ENCODE assay signal across 16 cellular contexts in genomic region chr4:95701500-95701899, GRCh38.
DNase-seq lines count a peak whose midpoint lies in the region; ATAC-seq and TF ChIP-seq lines count a peak whose summit lies in the region.
"Had no signal": no experiment of that assay in that cellular context is flagged by ENCODE, and none has a peak within 500 bp of the region (broad histone marks: within the 10 kb centered on the region; RNA-seq: fewer than 3 reads in every experiment).

No MANE protein-coding gene starts in this region.

- H3K36me3 ChIP-seq in right atrium auricular region: no peaks in the 10 kb centered on the region
- H3K36me3 ChIP-seq: transverse colon had no signal

- TF ChIP-seq POLR2A in lower leg skin (IDR thresholded peaks at IDR 0.05): no peak

- TF ChIP-seq CTCF in right atrium auricular region (IDR thresholded peaks at IDR 0.05) (no peak), epithelial cell of proximal tubule (conservative IDR thresholded peaks at IDR 0.05; ENCODE audit: low read depth, low read length) (no peak), lower leg skin (IDR thresholded peaks at IDR 0.05) (no peak)

- no peaks in the 10 kb centered on the region for H3K9me3 ChIP-seq in right atrium auricular region
- H3K9me3 ChIP-seq: A549, transverse colon had no signal

- 24 to 27% methylated on average over 4 of the region's 4 CpGs for WGBS in lower leg skin, 2 donors

- H3K27ac ChIP-seq in right atrium auricular region: peak overlapping the region in 1 of 2 donors; percentile 15
- H3K27ac ChIP-seq: A549 had no signal

- DNase-seq in Right ventricle myocardium inferior (ENCODE audit: missing footprints) (no peak), right atrium auricular region (ENCODE audit: low spot score) (no peak), epithelial cell of proximal tubule (ENCODE audit: low read depth) (peak; percentile 46), myocyte (ENCODE audit: low read depth) (peak; percentile 74), lower leg skin (ENCODE audit: low spot score in 2 of 2) (no peak), OCI-M2 (lab: John Stamatoyannopoulos, UW; ENCODE audit: unreplicated experiment) (no peak)
- DNase-seq in activated naive CD4-positive, alpha-beta T cell (lab: John Stamatoyannopoulos, UW): no peak
- no peak for DNase-seq in activated CD8-positive, alpha-beta memory T cell treated with anti-CD3 and anti-CD28 coated beads, Interleukin-2, amount 50 U/mL, for 4 hours
- DNase-seq: activated naive CD8-positive, alpha-beta T cell treated with anti-CD3 and anti-CD28 coated beads for 36 hours; activated T-cell treated with anti-CD3 and anti-CD28 coated beads for 4 hours; CD4-positive, CD25-positive, alpha-beta regulatory T cell; NCI-H2029 treated with DMSO at 0.1 percent for 48 hours; transverse colon had no signal

- intact Hi-C loops in Right ventricle myocardium inferior (cut with DNase I): no loop called here
- intact Hi-C loops in lower leg skin (cut with DNase I; ENCODE audit: low total_unique reads): no loop called here

- H3K4me1 ChIP-seq in right atrium auricular region: no peaks in the 10 kb centered on the region
- H3K4me1 ChIP-seq: A549, transverse colon had no signal

- no peaks in the 10 kb centered on the region for H3K27me3 ChIP-seq in right atrium auricular region
- H3K27me3 ChIP-seq: transverse colon had no signal

- H3K4me3 ChIP-seq in right atrium auricular region (no peak overlapping the region), epithelial cell of proximal tubule (ENCODE audit: low read depth, low read length) (no peak overlapping the region), lower leg skin (ENCODE audit: low read depth, poor library complexity, severe bottlenecking) (no peak overlapping the region)
- H3K4me3 ChIP-seq: A549, GM12878, transverse colon had no signal

- peak; percentile 75 for ATAC-seq in Right ventricle myocardium inferior
- ATAC-seq: A549, esophagus mucosa, GM12878 had no signal

Comparison
In these comparisons a context has a peak if more than half of its experiments do, and no peak if none do; other contexts are left out.
1. DNase-seq: peak in epithelial cell of proximal tubule (single experiment) and myocyte (single experiment); none in Right ventricle myocardium inferior (single experiment), right atrium auricular region (single experiment), lower leg skin (0 of 2), activated naive CD4-positive, alpha-beta T cell (0 of 4), activated CD8-positive, alpha-beta memory T cell treated with anti-CD3 and anti-CD28 coated beads, Interleukin-2, amount 50 U/mL, for 4 hours (single experiment) and OCI-M2 (single experiment).